In the genomic region with DNA sequence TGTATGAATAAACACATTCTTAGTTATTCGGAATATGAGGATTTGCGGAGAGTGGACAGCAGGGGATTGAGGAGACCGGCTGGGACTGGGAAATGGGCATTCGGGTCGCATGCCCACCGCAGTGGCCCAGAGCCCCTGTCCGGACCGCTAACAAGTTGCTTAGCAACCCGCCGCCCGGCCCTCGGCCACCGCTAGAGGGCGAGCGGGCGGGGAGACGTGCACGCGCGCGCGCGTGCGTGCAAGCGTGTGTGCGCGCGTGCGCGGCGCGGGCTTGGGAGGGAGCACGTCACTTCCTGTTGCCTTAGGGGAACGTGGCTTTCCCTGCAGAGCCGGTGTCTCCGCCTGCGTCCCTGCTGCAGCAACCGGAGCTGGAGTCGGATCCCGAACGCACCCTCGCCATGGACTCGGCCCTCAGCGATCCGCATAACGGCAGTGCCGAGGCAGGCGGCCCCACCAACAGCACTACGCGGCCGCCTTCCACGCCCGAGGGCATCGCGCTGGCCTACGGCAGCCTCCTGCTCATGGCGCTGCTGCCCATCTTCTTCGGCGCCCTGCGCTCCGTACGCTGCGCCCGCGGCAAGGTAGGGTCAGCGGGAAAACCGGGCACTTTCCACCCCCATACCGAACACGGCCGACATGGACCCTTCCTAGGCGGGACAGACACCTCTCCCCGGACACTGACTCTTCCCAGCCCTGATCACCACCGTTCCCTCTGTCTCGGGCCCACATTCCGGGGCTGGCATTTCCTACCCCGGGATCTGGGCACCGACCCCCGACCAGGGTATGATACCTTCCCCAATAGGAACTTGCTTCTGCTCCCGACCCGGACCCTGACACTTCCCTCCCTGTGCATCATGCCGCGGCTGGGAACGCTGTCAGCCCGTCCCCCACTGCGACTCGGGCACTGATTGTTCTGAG, we compare ENCODE assay signal across 8 cellular contexts. TPM values are rescaled to one million over a fixed set of nuclear protein-coding genes. Genes with fewer than 3 reads are reported as not detected.
DNase-seq lines count a peak whose midpoint lies in the region; ATAC-seq and TF ChIP-seq lines count a peak whose summit lies in the region.

Gene HM13, plus strand, starts transcription at position 289 of the 918 bp plus-strand sequence. Its CDS starts 110 bp downstream, at position 399.

- H3K4me3 ChIP-seq in AG04449 (ENCODE audit: low read depth, low read length): peak within 1 kb of the TSS; percentile 99
- peak within 1 kb of the TSS; percentile 98 to 100 for H3K4me3 ChIP-seq in cardiac fibroblast (replicated peaks in 1 of 2; ENCODE audit: low read depth in 2 of 2, low read length in 2 of 2)

- H3K27me3 Mint-ChIP-seq in WTC11 (ENCODE audit: low read depth): peaks cover 5% of the 10 kb centered on the region; the same call in 1 of the 2 replicates

- H3K27ac Mint-ChIP-seq in WTC11: no peak within 1 kb of the TSS

- DNase-seq in AG04449 (ENCODE audit: low read depth, low spot score): peak; percentile 46
- peak; percentile 92 for DNase-seq in NCI-H2171 treated with DMSO at 0.1 percent for 48 hours (lab: John Stamatoyannopoulos, UW)
- DNase-seq in WTC11 (ENCODE audit: low spot score): peak; percentile 90
- peak; percentile 94 to 96 for DNase-seq in cardiac fibroblast (ENCODE audit: low read depth in 2 of 2)
- peak; percentile 96 for DNase-seq in inferior parietal cortex (ENCODE audit: extremely low spot score)
- DNase-seq in stimulated activated CD4-positive, alpha-beta T cell treated with anti-CD3 and anti-CD28 coated beads, Interleukin-12 subunit alpha, Interleukin-12 subunit beta, amount 100 ng/mL, for 24 hours (ENCODE audit: low read depth in 2 of 2): peak; percentile 73 to 78

- TF ChIP-seq CTCF in AG04449 (IDR thresholded peaks at IDR 0.05; ENCODE audit: insufficient read depth, low read length, missing control alignments) (peak; percentile 89), WTC11 (IDR thresholded peaks at IDR 0.05) (peak; percentile 91), cardiac fibroblast (IDR thresholded peaks at IDR 0.05; ENCODE audit: low read depth, low read length) (peak; percentile 63)

- CTCF ChIA-PET in AG04449 (lab: Yijun Ruan, JAX) (interaction anchor here (0.7 to 9.4 kb wide), 20 partner anchors 7 to 98 kb away, joined by 3 to 76 read pairs (median 8); no protein-coding TSS in a partner anchor), WTC11 (lab: Charles Lee) (interaction anchor here (0.5 to 1.5 kb wide), 12 partner anchors 8 to 347 kb away, joined by 3 to 16 read pairs (median 4); no protein-coding TSS in a partner anchor)

- peak; percentile 87 for ATAC-seq in GM18867 (IDR thresholded peaks at IDR 0.05; ENCODE audit: unreplicated experiment)
- ATAC-seq in HG03103 (IDR thresholded peaks at IDR 0.05; ENCODE audit: low read depth, unreplicated experiment): peak; percentile 88
- peak; percentile 72 for ATAC-seq in WTC11

- no peaks in the 10 kb centered on the region for H3K4me1 Mint-ChIP-seq in WTC11

- POLR2A ChIA-PET in AG04449 (lab: Yijun Ruan, JAX) (interaction anchor here (0.6 to 1.5 kb wide), 3 partner anchors 12 to 27 kb away, joined by 4 to 5 read pairs (median 4); no protein-coding TSS in a partner anchor), WTC11 (lab: Charles Lee) (no interaction called here)

- H3K9me3 Mint-ChIP-seq in WTC11: no peaks in the 10 kb centered on the region

- peaks cover 2% of the 10 kb centered on the region for H3K36me3 Mint-ChIP-seq in WTC11

- H3K4me3 Mint-ChIP-seq in WTC11: peak within 1 kb of the TSS; percentile 34

TF ChIP-seq in WTC11, 78 proteins besides CTCF, POLR2A, EP300 and RAD21 (continues in another document):
- TF ChIP-seq CREB1 (CRISPR knock-in tag; IDR thresholded peaks at IDR 0.05) (no peak; the same call in 1 of the 2 replicates), ZNF671 (CRISPR knock-in tag; IDR thresholded peaks at IDR 0.05) (no peak), ZNF232 (CRISPR knock-in tag; IDR thresholded peaks at IDR 0.05) (peak; percentile 59; the same call in 1 of the 2 replicates), GABPB1 (CRISPR knock-in tag; IDR thresholded peaks at IDR 0.05) (peak; percentile 79), KAT7 (CRISPR knock-in tag; IDR thresholded peaks at IDR 0.05; ENCODE audit: borderline replicate concordance) (no peak), ZNF416 (CRISPR knock-in tag; IDR thresholded peaks at IDR 0.05) (0 out of 2 replicates have a peak, but pooled peaks have one; percentile 60), TCF7 (CRISPR knock-in tag; IDR thresholded peaks at IDR 0.05; ENCODE audit: low read depth) (no peak), ZSCAN18 (CRISPR knock-in tag; IDR thresholded peaks at IDR 0.05) (no peak), MAX (CRISPR knock-in tag; IDR thresholded peaks at IDR 0.05) (peak; percentile 93), ZNF281 (CRISPR knock-in tag; IDR thresholded peaks at IDR 0.05) (no peak), PRDM15 (CRISPR knock-in tag; IDR thresholded peaks at IDR 0.05) (peak; percentile 55; the same call in 1 of the 2 replicates), NR2C2 (CRISPR knock-in tag; IDR thresholded peaks at IDR 0.05) (no peak), OVOL2 (CRISPR knock-in tag; IDR thresholded peaks at IDR 0.05; ENCODE audit: borderline replicate concordance) (no peak)
- TF ChIP-seq, protein P1, sequence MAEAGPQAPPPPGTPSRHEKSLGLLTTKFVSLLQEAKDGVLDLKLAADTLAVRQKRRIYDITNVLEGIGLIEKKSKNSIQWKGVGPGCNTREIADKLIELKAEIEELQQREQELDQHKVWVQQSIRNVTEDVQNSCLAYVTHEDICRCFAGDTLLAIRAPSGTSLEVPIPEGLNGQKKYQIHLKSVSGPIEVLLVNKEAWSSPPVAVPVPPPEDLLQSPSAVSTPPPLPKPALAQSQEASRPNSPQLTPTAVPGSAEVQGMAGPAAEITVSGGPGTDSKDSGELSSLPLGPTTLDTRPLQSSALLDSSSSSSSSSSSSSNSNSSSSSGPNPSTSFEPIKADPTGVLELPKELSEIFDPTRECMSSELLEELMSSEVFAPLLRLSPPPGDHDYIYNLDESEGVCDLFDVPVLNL (CRISPR knock-in tag; IDR thresholded peaks at IDR 0.05; ENCODE audit: borderline replicate concordance, low read depth): no peak

RNA-seq across cellular contexts. Expression of gene HM13, which starts in this region (rescaled TPM):
- total RNA-seq in WTC11 (2021): 93.3 to 103 TPM (median 101 TPM) in 3 replicates

Comparison
In these comparisons a context has a peak if more than half of its experiments do, and no peak if none do; other contexts are left out.
1. Peak in every context shown above with its lines: DNase-seq, ATAC-seq and H3K4me3 ChIP-seq.
2. DNase-seq: peak in every context shown above with its lines; median percentile 96 in inferior parietal cortex; 95 in cardiac fibroblast; 92 in NCI-H2171 treated with DMSO at 0.1 percent for 48 hours; 90 in WTC11; 76 in stimulated activated CD4-positive, alpha-beta T cell treated with anti-CD3 and anti-CD28 coated beads, Interleukin-12 subunit alpha, Interleukin-12 subunit beta, amount 100 ng/mL, for 24 hours; 46 in AG04449.